In genomic region chr13:110557082-110557481, GRCh38 we compare ENCODE assay signal across 15 cellular contexts.
"Had no signal": no experiment of that assay in that cellular context is flagged by ENCODE, and none has a peak within 500 bp of the region (broad histone marks: within the 10 kb centered on the region; RNA-seq: fewer than 3 reads in every experiment).

No MANE protein-coding gene starts in this region.

- H3K4me3 ChIP-seq: gastroesophageal sphincter, neural progenitor cell, right atrium auricular region, smooth muscle cell had no signal

- H3K36me3 ChIP-seq: neural progenitor cell, right atrium auricular region had no signal

- H3K27ac ChIP-seq: epithelial cell of prostate, gastroesophageal sphincter, neural progenitor cell, right atrium auricular region had no signal

- H3K27ac Mint-ChIP-seq: activated naive CD4-positive, alpha-beta T cell treated with anti-CD3 and anti-CD28 coated beads for 36 hours; activated T-helper 17 cell treated with anti-CD3 and anti-CD28 coated beads, Interleukin-2, amount 50 U/mL, for 72 hours; neural progenitor cell; stimulated activated effector memory CD8-positive, alpha-beta T cell treated with anti-CD3 and anti-CD28 coated beads, Interleukin-12 subunit alpha, Interleukin-12 subunit beta, amount 100 ng/mL, for 72 hours had no signal

- H3K4me3 Mint-ChIP-seq: activated naive CD4-positive, alpha-beta T cell treated with anti-CD3 and anti-CD28 coated beads for 36 hours; activated T-helper 17 cell treated with anti-CD3 and anti-CD28 coated beads, Interleukin-2, amount 50 U/mL, for 72 hours; neural progenitor cell; stimulated activated effector memory CD8-positive, alpha-beta T cell treated with anti-CD3 and anti-CD28 coated beads, Interleukin-12 subunit alpha, Interleukin-12 subunit beta, amount 100 ng/mL, for 72 hours had no signal

- ATAC-seq: activated T-helper 17 cell treated with anti-CD3 and anti-CD28 coated beads, Interleukin-2, amount 50 U/mL, for 72 hours; gastroesophageal sphincter; left ventricle myocardium superior; stimulated activated effector memory CD8-positive, alpha-beta T cell treated with anti-CD3 and anti-CD28 coated beads, Interleukin-12 subunit alpha, Interleukin-12 subunit beta, amount 100 ng/mL, for 72 hours had no signal

- DNase-seq: activated CD4-positive, alpha-beta T cell treated with anti-CD3 and anti-CD28 coated beads for 48 hours; activated CD8-positive, alpha-beta memory T cell treated with anti-CD3 and anti-CD28 coated beads for 24 hours; activated naive CD4-positive, alpha-beta T cell treated with anti-CD3 and anti-CD28 coated beads for 36 hours; central memory CD4-positive, alpha-beta T cell; cortex of kidney; effector memory CD4-positive, alpha-beta T cell; left ventricle myocardium superior; T1000 had no signal

- H3K9me3 Mint-ChIP-seq: activated naive CD4-positive, alpha-beta T cell treated with anti-CD3 and anti-CD28 coated beads for 36 hours; activated T-helper 17 cell treated with anti-CD3 and anti-CD28 coated beads, Interleukin-2, amount 50 U/mL, for 72 hours; stimulated activated effector memory CD8-positive, alpha-beta T cell treated with anti-CD3 and anti-CD28 coated beads, Interleukin-12 subunit alpha, Interleukin-12 subunit beta, amount 100 ng/mL, for 72 hours had no signal

- H3K27me3 ChIP-seq: gastroesophageal sphincter, right atrium auricular region had no signal

- H3K36me3 Mint-ChIP-seq: neural progenitor cell; stimulated activated effector memory CD8-positive, alpha-beta T cell treated with anti-CD3 and anti-CD28 coated beads, Interleukin-12 subunit alpha, Interleukin-12 subunit beta, amount 100 ng/mL, for 72 hours had no signal

- H3K9me3 ChIP-seq: gastroesophageal sphincter, right atrium auricular region had no signal
